Comparison of ENCODE assay signal across 1 cellular context in the genomic region with DNA sequence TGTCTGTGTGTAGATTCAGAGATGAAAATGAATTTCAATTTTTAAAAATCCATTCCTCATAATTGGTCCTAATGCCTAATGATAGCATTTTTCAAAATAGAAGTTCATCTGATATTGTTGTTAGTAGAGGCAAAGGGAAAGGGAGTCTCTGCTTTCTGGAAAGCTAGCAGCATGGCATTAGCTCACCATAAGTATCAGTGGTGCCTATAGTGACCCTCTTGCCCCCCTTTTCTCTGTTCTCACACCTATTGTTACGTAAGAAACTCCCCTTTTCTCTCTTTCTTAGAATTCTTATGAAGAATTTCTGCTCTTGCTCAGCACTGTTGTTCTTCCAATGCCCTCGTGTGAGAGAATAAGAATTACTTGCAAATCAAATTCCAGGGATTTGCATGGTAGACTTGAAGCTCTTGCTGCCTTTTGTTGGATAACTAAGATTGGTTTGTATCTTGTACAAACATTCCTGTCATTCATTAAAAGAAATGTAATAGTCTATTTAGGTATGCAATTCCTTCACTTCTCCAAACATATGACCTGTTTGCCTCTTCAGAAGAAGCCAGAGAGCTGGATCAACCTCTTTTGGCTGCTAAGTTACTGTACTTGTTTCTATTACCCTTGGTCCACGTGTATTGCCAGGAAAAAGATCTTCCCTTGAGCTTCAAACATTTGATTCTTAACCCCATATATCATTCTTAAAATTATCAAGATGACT.
TF ChIP-seq lines count a peak whose summit lies in the region.

No MANE protein-coding gene starts in this region.

TF ChIP-seq in HCT116, 20 proteins besides CTCF, POLR2A, EP300 and RAD21 (continued from another document):
- TF ChIP-seq, protein P1, sequence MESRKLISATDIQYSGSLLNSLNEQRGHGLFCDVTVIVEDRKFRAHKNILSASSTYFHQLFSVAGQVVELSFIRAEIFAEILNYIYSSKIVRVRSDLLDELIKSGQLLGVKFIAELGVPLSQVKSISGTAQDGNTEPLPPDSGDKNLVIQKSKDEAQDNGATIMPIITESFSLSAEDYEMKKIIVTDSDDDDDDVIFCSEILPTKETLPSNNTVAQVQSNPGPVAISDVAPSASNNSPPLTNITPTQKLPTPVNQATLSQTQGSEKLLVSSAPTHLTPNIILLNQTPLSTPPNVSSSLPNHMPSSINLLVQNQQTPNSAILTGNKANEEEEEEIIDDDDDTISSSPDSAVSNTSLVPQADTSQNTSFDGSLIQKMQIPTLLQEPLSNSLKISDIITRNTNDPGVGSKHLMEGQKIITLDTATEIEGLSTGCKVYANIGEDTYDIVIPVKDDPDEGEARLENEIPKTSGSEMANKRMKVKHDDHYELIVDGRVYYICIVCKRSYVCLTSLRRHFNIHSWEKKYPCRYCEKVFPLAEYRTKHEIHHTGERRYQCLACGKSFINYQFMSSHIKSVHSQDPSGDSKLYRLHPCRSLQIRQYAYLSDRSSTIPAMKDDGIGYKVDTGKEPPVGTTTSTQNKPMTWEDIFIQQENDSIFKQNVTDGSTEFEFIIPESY (IDR thresholded peaks at IDR 0.05; ENCODE audit: extremely low read depth, insufficient replicate concordance, low read length) = no peak
- TF ChIP-seq SRF (IDR thresholded peaks at IDR 0.05; ENCODE audit: low read depth) (no peak), ELF1 (IDR thresholded peaks at IDR 0.05; ENCODE audit: borderline replicate concordance, low read depth) (no peak), CBX3 (IDR thresholded peaks at IDR 0.05; ENCODE audit: low read depth) (no peak), TCF7L2 (IDR thresholded peaks at IDR 0.05; ENCODE audit: borderline replicate concordance, extremely low read depth, insufficient read depth, insufficient read length) (no peak), EZH2phosphoT487 (IDR thresholded peaks at IDR 0.05; ENCODE audit: borderline replicate concordance) (no peak), ZFX (IDR thresholded peaks at IDR 0.05) (no peak), FOSL1 (IDR thresholded peaks at IDR 0.05; ENCODE audit: low read depth) (no peak), YY1 (IDR thresholded peaks at IDR 0.05; ENCODE audit: extremely low read depth, insufficient replicate concordance, low read depth, low read length) (no peak)
- TF ChIP-seq, protein P2, sequence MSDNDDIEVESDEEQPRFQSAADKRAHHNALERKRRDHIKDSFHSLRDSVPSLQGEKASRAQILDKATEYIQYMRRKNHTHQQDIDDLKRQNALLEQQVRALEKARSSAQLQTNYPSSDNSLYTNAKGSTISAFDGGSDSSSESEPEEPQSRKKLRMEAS (IDR thresholded peaks at IDR 0.05) = no peak
- TF ChIP-seq, protein P3, sequence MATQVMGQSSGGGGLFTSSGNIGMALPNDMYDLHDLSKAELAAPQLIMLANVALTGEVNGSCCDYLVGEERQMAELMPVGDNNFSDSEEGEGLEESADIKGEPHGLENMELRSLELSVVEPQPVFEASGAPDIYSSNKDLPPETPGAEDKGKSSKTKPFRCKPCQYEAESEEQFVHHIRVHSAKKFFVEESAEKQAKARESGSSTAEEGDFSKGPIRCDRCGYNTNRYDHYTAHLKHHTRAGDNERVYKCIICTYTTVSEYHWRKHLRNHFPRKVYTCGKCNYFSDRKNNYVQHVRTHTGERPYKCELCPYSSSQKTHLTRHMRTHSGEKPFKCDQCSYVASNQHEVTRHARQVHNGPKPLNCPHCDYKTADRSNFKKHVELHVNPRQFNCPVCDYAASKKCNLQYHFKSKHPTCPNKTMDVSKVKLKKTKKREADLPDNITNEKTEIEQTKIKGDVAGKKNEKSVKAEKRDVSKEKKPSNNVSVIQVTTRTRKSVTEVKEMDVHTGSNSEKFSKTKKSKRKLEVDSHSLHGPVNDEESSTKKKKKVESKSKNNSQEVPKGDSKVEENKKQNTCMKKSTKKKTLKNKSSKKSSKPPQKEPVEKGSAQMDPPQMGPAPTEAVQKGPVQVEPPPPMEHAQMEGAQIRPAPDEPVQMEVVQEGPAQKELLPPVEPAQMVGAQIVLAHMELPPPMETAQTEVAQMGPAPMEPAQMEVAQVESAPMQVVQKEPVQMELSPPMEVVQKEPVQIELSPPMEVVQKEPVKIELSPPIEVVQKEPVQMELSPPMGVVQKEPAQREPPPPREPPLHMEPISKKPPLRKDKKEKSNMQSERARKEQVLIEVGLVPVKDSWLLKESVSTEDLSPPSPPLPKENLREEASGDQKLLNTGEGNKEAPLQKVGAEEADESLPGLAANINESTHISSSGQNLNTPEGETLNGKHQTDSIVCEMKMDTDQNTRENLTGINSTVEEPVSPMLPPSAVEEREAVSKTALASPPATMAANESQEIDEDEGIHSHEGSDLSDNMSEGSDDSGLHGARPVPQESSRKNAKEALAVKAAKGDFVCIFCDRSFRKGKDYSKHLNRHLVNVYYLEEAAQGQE (IDR thresholded peaks at IDR 0.05; ENCODE audit: low read depth) = no peak
